Comparison of ENCODE assay signal across 16 cellular contexts in genomic region chr7:101927389-101928306, GRCh38.
DNase-seq lines count a peak whose midpoint lies in the region; ATAC-seq, FAIRE-seq and TF ChIP-seq lines count a peak whose summit lies in the region.
"Had no signal": no experiment of that assay in that cellular context is flagged by ENCODE, and none has a peak within 500 bp of the region (broad histone marks: within the 10 kb centered on the region; RNA-seq: fewer than 3 reads in every experiment).

No MANE protein-coding gene starts in this region.

- in situ Hi-C loops in HepG2 (cut with HindIII; ENCODE audit: extremely low pct_ligation_motif_present, low pct_unique_long_range_greater_than_20kb): no loop called here

- intact Hi-C loops in HepG2 (cut with micrococcal nuclease; ENCODE audit: unreplicated experiment): no loop called here
- intact Hi-C loops in dorsolateral prefrontal cortex (cut with DNase I): no loop called here

- no peaks in the 10 kb centered on the region for H3K27me3 ChIP-seq in duodenal mucosa (ENCODE audit: control insufficient read depth in 1 of 2, insufficient read depth in 2 of 2, low read length in 2 of 2)
- no peaks in the 10 kb centered on the region for H3K27me3 ChIP-seq in HepG2 (ENCODE audit: control insufficient read depth in 1 of 2, insufficient read depth in 2 of 2, low read length in 2 of 2)
- H3K27me3 ChIP-seq in subcutaneous abdominal adipose tissue (ENCODE audit: control insufficient read depth in 5 of 5, insufficient read depth in 4 of 5, low read length in 5 of 5): no peaks in the 10 kb centered on the region
- H3K27me3 ChIP-seq in dorsolateral prefrontal cortex: no peaks in the 10 kb centered on the region
- H3K27me3 ChIP-seq: BE2C had no signal

- H3K79me2 ChIP-seq in HepG2 (ENCODE audit: insufficient read depth, low read length): peaks cover 19% of the 10 kb centered on the region

- no peak for FAIRE-seq in HepG2 (lab: Jason Lieb, UNC)
- FAIRE-seq: bronchial epithelial cell had no signal

- DNase-seq in Kasumi-1 (lab: John Stamatoyannopoulos, UW): peak; percentile 78 to 79
- no peak for DNase-seq in HepG2 (ENCODE audit: low spot score)
- no peak for DNase-seq in DMS 273 treated with DMSO at 0.1 percent for 48 hours (lab: John Stamatoyannopoulos, UW)
- no peak for DNase-seq in RWPE1 (ENCODE audit: low spot score)
- DNase-seq in DMS114 treated with DMSO at 0.1 percent for 48 hours (lab: John Stamatoyannopoulos, UW; ENCODE audit: unreplicated experiment): no peak
- DNase-seq in dorsolateral prefrontal cortex: no peak
- DNase-seq: activated CD4-positive, alpha-beta T cell treated with anti-CD3 and anti-CD28 coated beads, Interleukin-2, amount 50 U/mL, for 4 hours; activated effector memory CD4-positive, alpha-beta T cell treated with Interleukin-2 at 50 U/mL for 16 hours; BE2C; GF-D8; stimulated activated naive CD8-positive, alpha-beta T cell treated with anti-CD3 and anti-CD28 coated beads, Interleukin-15, Interleukin-2, amounts not matched to agents 100 U/mL and 50 U/mL, for 24 hours; T-helper 2 cell had no signal

- TF ChIP-seq RAD21 in HepG2 (CRISPR knock-in tag; IDR thresholded peaks at IDR 0.05): no peak

- no TSS peak for BruUV-seq in HepG2 (replicated peaks; lab: Mats Ljungman, UMichigan)

- TF ChIP-seq POLR2A in HepG2 (IDR thresholded peaks at IDR 0.05; ENCODE audit: insufficient read depth in 1 of 2, low read depth in 2 of 2, low read length in 2 of 2): no peak

- H4K20me1 ChIP-seq in HepG2 (ENCODE audit: insufficient read depth, low read length): no peaks in the 10 kb centered on the region

- H3K9me3 ChIP-seq in duodenal mucosa (ENCODE audit: control insufficient read depth in 1 of 2, low read length in 2 of 2) (no peaks in the 10 kb centered on the region), HepG2 (ENCODE audit: low read length) (no peaks in the 10 kb centered on the region), subcutaneous abdominal adipose tissue (ENCODE audit: control insufficient read depth in 5 of 5, low read length in 5 of 5) (peaks cover 0 to 5% (median 0%) of the 10 kb centered on the region in 5 donors)

- ATAC-seq in HepG2: no peak
- ATAC-seq: HCT116; stimulated activated naive CD8-positive, alpha-beta T cell treated with anti-CD3 and anti-CD28 coated beads, Interleukin-15, Interleukin-2, amounts not matched to agents 100 U/mL and 50 U/mL, for 24 hours had no signal

- H3K27ac ChIP-seq in duodenal mucosa (ENCODE audit: low read depth, low read length) (peak overlapping the region; percentile 31), HepG2 (ENCODE audit: extremely low read length, insufficient read depth, low read length) (no peak overlapping the region), subcutaneous abdominal adipose tissue (ENCODE audit: low read depth, low read length) (peak overlapping the region; percentile 3), RWPE1 (no peak overlapping the region), dorsolateral prefrontal cortex (peak overlapping the region in 2 of 59 donors; percentile 10 to 52)

- TF ChIP-seq CTCF in HepG2 (CRISPR knock-in tag; IDR thresholded peaks at IDR 0.05) (no peak), RWPE1 (conservative IDR thresholded peaks at IDR 0.05; ENCODE audit: low read depth) (no peak), dorsolateral prefrontal cortex (IDR thresholded peaks at IDR 0.05 in 54 of 56, conservative IDR thresholded peaks at IDR 0.05 in 2 of 56; ENCODE audit: low read depth in 1 of 56, partially characterized antibody in 56 of 56) (no peak)

- H3K4me3 ChIP-seq in duodenal mucosa (ENCODE audit: low read depth in 1 of 2, low read length in 2 of 2) (no peak overlapping the region), HepG2 (replicated peaks in 1 of 3; ENCODE audit: insufficient read depth in 1 of 3, low read depth in 2 of 3, low read length in 3 of 3) (no peak overlapping the region), subcutaneous abdominal adipose tissue (ENCODE audit: low read depth in 1 of 5, low read length in 5 of 5) (peak overlapping the region in 1 of 5 donors; percentile 34), dorsolateral prefrontal cortex (no peak overlapping the region)

- no peaks in the 10 kb centered on the region for H3K4me1 ChIP-seq in duodenal mucosa (ENCODE audit: control insufficient read depth in 1 of 2, insufficient read depth in 2 of 2, low read length in 2 of 2)
- H3K4me1 ChIP-seq in HepG2 (ENCODE audit: insufficient read depth, low read length): no peaks in the 10 kb centered on the region
- peaks cover 0 to 7% (median 0%) of the 10 kb centered on the region in 5 donors for H3K4me1 ChIP-seq in subcutaneous abdominal adipose tissue (ENCODE audit: control insufficient read depth in 5 of 5, insufficient read depth in 5 of 5, low read length in 5 of 5)
- H3K4me1 ChIP-seq: BE2C had no signal

- 94% methylated on average over 19 of the region's 24 CpGs for WGBS in HepG2 (ENCODE audit: low lambda C conversion rate)

- H3K36me3 ChIP-seq in duodenal mucosa (ENCODE audit: control insufficient read depth in 1 of 2, insufficient read depth in 2 of 2, low read length in 2 of 2) (no peaks in the 10 kb centered on the region), HepG2 (replicated peaks in 1 of 2; ENCODE audit: control insufficient read depth in 1 of 2, insufficient read depth in 2 of 2, low read length in 2 of 2) (peaks cover 1 to 14% of the 10 kb centered on the region in 2 experiments; a peak in 2 of 5 replicates), subcutaneous abdominal adipose tissue (ENCODE audit: control insufficient read depth in 5 of 5, insufficient read depth in 5 of 5, low read length in 5 of 5) (peaks cover 0 to 2% (median 0%) of the 10 kb centered on the region in 5 donors)

- H2AFZ ChIP-seq in HepG2 (ENCODE audit: low read length): no peak overlapping the region

- TF ChIP-seq EP300 in HepG2 (IDR thresholded peaks at IDR 0.05; ENCODE audit: low read depth in 2 of 2, low read length in 2 of 2) (no peak), HepG2 (CRISPR knock-in tag; IDR thresholded peaks at IDR 0.05; ENCODE audit: borderline replicate concordance) (no peak)

- H3K9ac ChIP-seq in duodenal mucosa (ENCODE audit: low read depth in 1 of 2, low read length in 2 of 2) (no peak overlapping the region), HepG2 (ENCODE audit: insufficient read depth, low read depth, low read length) (no peak overlapping the region), subcutaneous abdominal adipose tissue (ENCODE audit: low read length in 5 of 5) (peak overlapping the region in 1 of 5 donors; percentile 55)

- no peak overlapping the region for H3K4me2 ChIP-seq in HepG2 (ENCODE audit: low read depth, low read length)

- CTCF ChIA-PET in HepG2 (lab: Yijun Ruan, JAX; ENCODE audit: low intra/inter-chr PET ratio, low total read pairs): no interaction called here
- CTCF ChIA-PET in RWPE1 (lab: Yijun Ruan, JAX): interaction anchor here (0.6 kb wide), 1 partner anchor 115 kb away, joined by 4 read pairs; no protein-coding TSS in a partner anchor

- POLR2A ChIA-PET in HepG2 (lab: Yijun Ruan, JAX): no interaction called here
- POLR2A ChIA-PET in RWPE1 (lab: Yijun Ruan, JAX; ENCODE audit: low non-redundant PET): interaction anchor here (1.2 kb wide), 1 partner anchor 79 kb away, joined by 3 read pairs; no protein-coding TSS in a partner anchor

TF ChIP-seq in HepG2, 621 proteins besides CTCF, POLR2A, EP300 and RAD21:
- TF ChIP-seq TERF1 (CRISPR knock-in tag; IDR thresholded peaks at IDR 0.05) (no peak), HNRNPH1 (optimal IDR thresholded peaks at IDR 0.05; ENCODE audit: low read depth, low read length) (no peak), ZNF33B (CRISPR knock-in tag; IDR thresholded peaks at IDR 0.05) (no peak), NR1H2 (CRISPR knock-in tag; IDR thresholded peaks at IDR 0.05; ENCODE audit: borderline replicate concordance, low read depth) (no peak), TOPORS (CRISPR knock-in tag; IDR thresholded peaks at IDR 0.05) (no peak), CEBPB (IDR thresholded peaks at IDR 0.05; ENCODE audit: borderline replicate concordance, low read depth, low read length) (peak; percentile 50; the same call in 1 of the 2 replicates), SRY (CRISPR knock-in tag; IDR thresholded peaks at IDR 0.05) (no peak)
TF ChIP-seq in HepG2: peak in this region for 1.

Comparison
In these comparisons a context has a peak if more than half of its experiments do, and no peak if none do; other contexts are left out.
1. DNase-seq: peak in Kasumi-1 (2 of 2); none in HepG2 (single experiment), DMS 273 treated with DMSO at 0.1 percent for 48 hours (single experiment), RWPE1 (single experiment), DMS114 treated with DMSO at 0.1 percent for 48 hours (single experiment) and dorsolateral prefrontal cortex (0 of 10).
2. H3K27ac ChIP-seq: peak in duodenal mucosa (single experiment) and subcutaneous abdominal adipose tissue (single experiment); none in HepG2 (single experiment) and RWPE1 (single experiment).